Comparison of ENCODE assay signal across 8 cellular contexts in genomic region chr14:56199095-56199975, GRCh38.
A peak's percentile ranks its signal among the peaks of the same experiment; 100 is the strongest.
DNase-seq lines count a peak whose midpoint lies in the region; ATAC-seq and TF ChIP-seq lines count a peak whose summit lies in the region.

No MANE protein-coding gene starts in this region.

- no peak overlapping the region for H3K4me3 ChIP-seq in epithelial cell of esophagus (ENCODE audit: low read length)
- no peak overlapping the region for H3K4me3 ChIP-seq in prostate gland
- H3K4me3 ChIP-seq in endodermal cell (ENCODE audit: low read length) = no peak overlapping the region

- no peak overlapping the region for H3K27ac Mint-ChIP-seq in endodermal cell

- ATAC-seq in GM21447 (IDR thresholded peaks at IDR 0.05; ENCODE audit: unreplicated experiment) = peak; percentile 42
- ATAC-seq in HG03457 (IDR thresholded peaks at IDR 0.05; ENCODE audit: unreplicated experiment) = no peak

- H3K9me3 ChIP-seq in prostate gland = no peaks in the 10 kb centered on the region
- peaks cover 6% of the 10 kb centered on the region for H3K9me3 ChIP-seq in endodermal cell (ENCODE audit: control insufficient read depth, low read length)

- H3K36me3 ChIP-seq in prostate gland (no peaks in the 10 kb centered on the region), endodermal cell (ENCODE audit: control insufficient read depth, insufficient read depth, low read length) (no peaks in the 10 kb centered on the region)

- no peaks in the 10 kb centered on the region for H3K4me1 Mint-ChIP-seq in endodermal cell

- no peak overlapping the region for H3K9ac ChIP-seq in endodermal cell (ENCODE audit: extremely low read depth, low read length, poor library complexity, severe bottlenecking)

- H3K27me3 ChIP-seq in prostate gland (replicated peaks; ENCODE audit: insufficient read depth) (no peaks in the 10 kb centered on the region), endodermal cell (ENCODE audit: control insufficient read depth, insufficient read depth, low read length, poor library complexity, severe bottlenecking) (no peaks in the 10 kb centered on the region)

- TF ChIP-seq POLR2A in prostate gland (IDR thresholded peaks at IDR 0.05) = no peak

- H3K9me3 Mint-ChIP-seq in endodermal cell = no peaks in the 10 kb centered on the region

- H3K4me1 ChIP-seq in prostate gland (replicated peaks) (no peaks in the 10 kb centered on the region), endodermal cell (ENCODE audit: control insufficient read depth, insufficient read depth, low read length) (no peaks in the 10 kb centered on the region)

- H3K36me3 Mint-ChIP-seq in endodermal cell (ENCODE audit: low read depth) = no peaks in the 10 kb centered on the region

- TF ChIP-seq CTCF in AG09319 (IDR thresholded peaks at IDR 0.05; ENCODE audit: low read depth, low read length) (no peak), epithelial cell of esophagus (IDR thresholded peaks at IDR 0.05; ENCODE audit: insufficient read depth, low read depth, low read length, missing control alignments) (no peak), prostate gland (IDR thresholded peaks at IDR 0.05) (no peak), endodermal cell (conservative IDR thresholded peaks at IDR 0.05) (no peak)

- no peak overlapping the region for H3K4me3 Mint-ChIP-seq in endodermal cell

- intact Hi-C loops in prostate gland (cut with DNase I) = loop anchor here (5.0 kb wide), 1 partner anchor 82 kb away; the partner anchor contains the start of gene PELI2

- H3K27ac ChIP-seq in prostate gland (peak overlapping the region; percentile 61 to 65), endodermal cell (ENCODE audit: low read depth, low read length) (no peak overlapping the region)

- DNase-seq in AG09319 (ENCODE audit: extremely low read depth, low read depth) = peak; percentile 94
- DNase-seq in KBM-7 = peak; percentile 38
- peak; percentile 60 for DNase-seq in epithelial cell of esophagus (ENCODE audit: low read depth)
- DNase-seq in prostate gland (ENCODE audit: low spot score) = no peak
- no peak for DNase-seq in AML-193 (lab: John Stamatoyannopoulos, UW)
- no peak for DNase-seq in endodermal cell

- WGBS in prostate gland = 55% methylated on average over 6 of the region's 6 CpGs
- 90% methylated on average over 4 to 5 of the region's 6 CpGs for WGBS in endodermal cell (ENCODE audit: insufficient coverage in 1 of 2, insufficient read length in 1 of 2), 2 experiments

- in situ Hi-C loops in KBM-7 (cut with MboI; ENCODE audit: low pct_unique_long_range_greater_than_20kb, low sequenced_read_pairs) = no loop called here

- no peaks in the 10 kb centered on the region for H3K27me3 Mint-ChIP-seq in endodermal cell (ENCODE audit: insufficient read depth)

Comparison
In these comparisons a context has a peak if more than half of its experiments do, and no peak if none do; other contexts are left out.
1. DNase-seq: peak in AG09319 (single experiment), KBM-7 (single experiment) and epithelial cell of esophagus (single experiment); none in prostate gland (single experiment), AML-193 (0 of 2) and endodermal cell (single experiment).